11 cellular contexts compared by ENCODE assay signal in the genomic region with DNA sequence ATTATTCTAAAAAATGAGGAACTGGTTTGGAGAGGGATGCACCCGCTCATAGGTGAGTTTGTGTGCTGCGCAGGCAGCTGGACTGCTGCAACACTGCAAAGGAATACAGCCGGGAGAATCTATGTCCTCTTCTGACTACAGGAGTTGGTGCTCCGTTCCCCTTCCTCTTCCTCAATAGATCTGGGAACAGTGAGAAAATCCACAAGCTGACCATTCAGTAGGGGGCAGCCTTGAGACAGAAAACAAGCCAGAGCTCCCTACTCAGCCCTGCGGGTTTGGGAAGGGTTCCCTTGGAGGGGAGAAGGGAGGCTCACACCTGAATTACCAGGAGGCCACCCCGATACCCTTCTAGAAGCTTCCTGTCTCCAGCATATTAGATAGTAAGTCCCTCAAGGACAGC.
DNase-seq lines count a peak whose midpoint lies in the region; ATAC-seq and TF ChIP-seq lines count a peak whose summit lies in the region.
"Had no signal": no experiment of that assay in that cellular context is flagged by ENCODE, and none has a peak within 500 bp of the region (broad histone marks: within the 10 kb centered on the region; RNA-seq: fewer than 3 reads in every experiment).

No MANE protein-coding gene starts in this region.

- H3K36me3 ChIP-seq in GM23248 (ENCODE audit: low read depth) = no peaks in the 10 kb centered on the region
- H3K36me3 ChIP-seq in SJCRH30 = no peaks in the 10 kb centered on the region

- H3K27me3 Mint-ChIP-seq in CD14-positive monocyte (ENCODE audit: low read depth in 3 of 3) = peaks cover 0 to 3% (median 2%) of the 10 kb centered on the region in 3 donors

- TF ChIP-seq CTCF in CD14-positive monocyte (IDR thresholded peaks at IDR 0.05) = peak; percentile 21

- no peak overlapping the region for H3K9ac ChIP-seq in GM23248

- no peak overlapping the region for H3K4me3 ChIP-seq in GM23248
- H3K4me3 ChIP-seq in SJCRH30 = no peak overlapping the region

- H3K36me3 Mint-ChIP-seq in CD14-positive monocyte = no peaks in the 10 kb centered on the region

- H4K20me1 ChIP-seq in GM23248 (ENCODE audit: insufficient read depth) = no peaks in the 10 kb centered on the region

- no peak overlapping the region for H3K4me2 ChIP-seq in GM23248 (ENCODE audit: unreplicated experiment)

- no peaks in the 10 kb centered on the region for H3K79me2 ChIP-seq in GM23248 (ENCODE audit: insufficient read depth)

- H3K9me2 ChIP-seq in GM23248 (ENCODE audit: insufficient read depth) = no peaks in the 10 kb centered on the region

- DNase-seq in CD14-positive monocyte (ENCODE audit: low spot score) (no peak), GM23248 (peak; percentile 1), SJCRH30 (peak; percentile 16 to 40), iris pigment epithelial cell (ENCODE audit: low read depth) (peak; percentile 6), GM03348 (ENCODE audit: low spot score) (no peak)
- DNase-seq: aorta; DMS79; stimulated activated naive CD8-positive, alpha-beta T cell treated with anti-CD3 and anti-CD28 coated beads, Interleukin-15, amount 100 ng/mL, for 72 hours had no signal

- H3K27me3 ChIP-seq in GM23248 (replicated peaks; ENCODE audit: insufficient read depth) (no peaks in the 10 kb centered on the region), SJCRH30 (no peaks in the 10 kb centered on the region)

- no peaks in the 10 kb centered on the region for H3F3A ChIP-seq in GM23248 (ENCODE audit: insufficient read depth)

- no peak for TF ChIP-seq POLR2A in GM18505 (IDR thresholded peaks at IDR 0.05; ENCODE audit: borderline replicate concordance, extremely low read depth, insufficient read depth, insufficient read length)

- ATAC-seq in GM19328 (IDR thresholded peaks at IDR 0.05; ENCODE audit: unreplicated experiment) (no peak), GM18505 (IDR thresholded peaks at IDR 0.05; ENCODE audit: unreplicated experiment) (no peak), GM18511 (IDR thresholded peaks at IDR 0.05; ENCODE audit: unreplicated experiment) (no peak)
- ATAC-seq: stimulated activated naive CD8-positive, alpha-beta T cell treated with anti-CD3 and anti-CD28 coated beads, Interleukin-15, amount 100 ng/mL, for 72 hours had no signal

- H3K4me1 ChIP-seq in GM23248 (ENCODE audit: insufficient read depth) = no peaks in the 10 kb centered on the region
- H3K4me1 ChIP-seq in SJCRH30 = no peaks in the 10 kb centered on the region

- no peak overlapping the region for H3K4me3 Mint-ChIP-seq in CD14-positive monocyte
- H3K4me3 Mint-ChIP-seq: stimulated activated naive CD8-positive, alpha-beta T cell treated with anti-CD3 and anti-CD28 coated beads, Interleukin-15, amount 100 ng/mL, for 72 hours had no signal

- intact Hi-C loops in CD14-positive monocyte (cut with micrococcal nuclease) = no loop called here

- H3K9me3 ChIP-seq in GM23248 (ENCODE audit: low read depth) (no peaks in the 10 kb centered on the region), SJCRH30 (replicated peaks) (no peaks in the 10 kb centered on the region)

- H3K9me3 Mint-ChIP-seq in CD14-positive monocyte = peaks cover 0 to 2% (median 0%) of the 10 kb centered on the region in 7 donors
- H3K9me3 Mint-ChIP-seq: stimulated activated naive CD8-positive, alpha-beta T cell treated with anti-CD3 and anti-CD28 coated beads, Interleukin-15, amount 100 ng/mL, for 72 hours had no signal

- in situ Hi-C loops in GM23248 (cut with MboI) = no loop called here

- 28 to 32% methylated on average over 6 of the region's 6 CpGs for WGBS in GM23248 (ENCODE audit: low coverage in 1 of 2, low lambda C conversion rate in 2 of 2, missing lambda C conversion rate in 2 of 2), 2 experiments

- no peak overlapping the region for H2AFZ ChIP-seq in GM23248

- no peak overlapping the region for H3K27ac ChIP-seq in GM23248
- no peak overlapping the region for H3K27ac ChIP-seq in SJCRH30

- no peak overlapping the region for H3K27ac Mint-ChIP-seq in CD14-positive monocyte
- H3K27ac Mint-ChIP-seq: stimulated activated naive CD8-positive, alpha-beta T cell treated with anti-CD3 and anti-CD28 coated beads, Interleukin-15, amount 100 ng/mL, for 72 hours had no signal

- no peaks in the 10 kb centered on the region for H3K4me1 Mint-ChIP-seq in CD14-positive monocyte
- H3K4me1 Mint-ChIP-seq: stimulated activated naive CD8-positive, alpha-beta T cell treated with anti-CD3 and anti-CD28 coated beads, Interleukin-15, amount 100 ng/mL, for 72 hours had no signal

Comparison
In these comparisons a context has a peak if more than half of its experiments do, and no peak if none do; other contexts are left out.
1. DNase-seq: peak in GM23248 (single experiment), SJCRH30 (2 of 2) and iris pigment epithelial cell (single experiment); none in CD14-positive monocyte (single experiment) and GM03348 (single experiment).